9 cellular contexts compared by ENCODE assay signal in the genomic region with DNA sequence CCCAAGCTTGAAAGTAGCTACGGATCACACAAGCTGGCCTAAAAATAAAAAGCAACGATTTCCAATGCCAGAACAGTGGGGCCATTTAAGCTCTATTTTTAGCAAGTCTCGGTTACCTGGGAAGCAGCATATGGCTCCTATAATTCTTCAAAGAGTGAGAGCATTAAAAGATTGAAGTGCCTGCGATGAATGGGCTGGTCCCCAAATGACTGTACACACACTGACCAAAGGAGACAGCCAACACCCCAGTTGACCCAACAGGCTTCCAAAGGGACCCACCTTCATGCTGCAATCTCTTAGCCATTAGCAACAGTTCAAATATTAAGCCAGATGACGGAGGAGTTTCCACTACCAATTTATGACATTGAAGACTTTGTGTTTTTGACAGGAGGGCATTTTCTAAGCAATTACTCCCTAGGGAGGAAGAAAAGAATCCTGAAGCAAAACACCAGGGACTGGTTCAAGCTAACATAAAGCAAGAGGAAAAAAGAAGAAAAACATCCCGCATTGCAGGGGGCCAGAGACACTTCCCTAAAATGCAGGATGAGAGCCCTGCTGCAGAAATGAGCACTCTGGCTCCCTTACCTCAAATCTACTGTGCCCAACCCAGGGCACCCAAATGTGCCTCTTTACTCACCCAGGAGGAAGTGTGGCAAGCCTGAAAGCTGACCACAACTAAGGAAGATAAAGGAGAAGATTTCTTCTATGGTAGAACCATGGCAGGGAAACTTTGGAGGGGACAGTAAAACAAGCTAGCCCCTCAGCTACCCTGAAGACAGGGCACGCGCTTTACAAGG. TPM values are rescaled to one million over a fixed set of nuclear protein-coding genes. Genes with fewer than 3 reads are reported as not detected.
DNase-seq lines count a peak whose midpoint lies in the region; ATAC-seq and TF ChIP-seq lines count a peak whose summit lies in the region.
"Had no signal": no experiment of that assay in that cellular context is flagged by ENCODE, and none has a peak within 500 bp of the region (broad histone marks: within the 10 kb centered on the region; RNA-seq: fewer than 3 reads in every experiment).

No MANE protein-coding gene starts in this region.

- DNase-seq in activated CD8-positive, alpha-beta memory T cell treated with anti-CD3 and anti-CD28 coated beads, Interleukin-2, amount 10 ng/mL, durations not matched to agents 7 days and 5 days = no peak
- DNase-seq in activated CD8-positive, alpha-beta memory T cell treated with anti-CD3 and anti-CD28 coated beads, Interleukin-2, amount 50 U/mL, for 48 hours = no peak
- no peak for DNase-seq in OCI-LY7 (ENCODE audit: low spot score)
- DNase-seq in cardiac septum (ENCODE audit: low spot score) = peak; percentile 70
- DNase-seq in SJCRH30 = no peak
- no peak for DNase-seq in H4 (ENCODE audit: low spot score)

- peak overlapping the region; percentile 96 for H3K27ac ChIP-seq in OCI-LY7 (ENCODE audit: low read depth, low read length, poor library complexity, severe bottlenecking)
- H3K27ac ChIP-seq in subcutaneous abdominal adipose tissue (ENCODE audit: low read depth, low read length) = peak overlapping the region; percentile 34
- no peak overlapping the region for H3K27ac ChIP-seq in SJCRH30

- peaks cover 12% of the 10 kb centered on the region for H3K36me3 Mint-ChIP-seq in activated CD8-positive, alpha-beta memory T cell treated with anti-CD3 and anti-CD28 coated beads, Interleukin-2, amount 10 ng/mL, durations not matched to agents 7 days and 5 days
- H3K36me3 Mint-ChIP-seq: brain had no signal

- peaks cover 96% of the 10 kb centered on the region for H3K4me1 ChIP-seq in OCI-LY7 (ENCODE audit: insufficient read depth, low read length, poor library complexity, severe bottlenecking)
- peaks cover 0 to 55% (median 48%) of the 10 kb centered on the region in 5 donors for H3K4me1 ChIP-seq in subcutaneous abdominal adipose tissue (ENCODE audit: control insufficient read depth in 5 of 5, insufficient read depth in 5 of 5, low read length in 5 of 5)
- peaks cover 37% of the 10 kb centered on the region for H3K4me1 ChIP-seq in SJCRH30

- peak overlapping the region; percentile 80 for H3K27ac Mint-ChIP-seq in activated CD8-positive, alpha-beta memory T cell treated with anti-CD3 and anti-CD28 coated beads, Interleukin-2, amount 10 ng/mL, durations not matched to agents 7 days and 5 days

- H3K36me3 ChIP-seq in OCI-LY7 (ENCODE audit: insufficient read depth, low read length) (peaks cover 8% of the 10 kb centered on the region), subcutaneous abdominal adipose tissue (ENCODE audit: control insufficient read depth in 5 of 5, insufficient read depth in 5 of 5, low read length in 5 of 5) (no peaks in the 10 kb centered on the region), SJCRH30 (no peaks in the 10 kb centered on the region)

- intact Hi-C loops in OCI-LY7 (cut with micrococcal nuclease; ENCODE audit: unreplicated experiment) = loop anchor here (5.0 to 10.0 kb wide), 3 partner anchors 61 to 128 kb away; no protein-coding TSS in a partner anchor
- intact Hi-C loops in cardiac septum (cut with DNase I) = no loop called here

- no peak for TF ChIP-seq CTCF in OCI-LY7 (conservative IDR thresholded peaks at IDR 0.05; ENCODE audit: low read length)

- no peak overlapping the region for H2AFZ ChIP-seq in OCI-LY7 (ENCODE audit: low read length)

- peaks cover 65% of the 10 kb centered on the region for H3K4me1 Mint-ChIP-seq in activated CD8-positive, alpha-beta memory T cell treated with anti-CD3 and anti-CD28 coated beads, Interleukin-2, amount 10 ng/mL, durations not matched to agents 7 days and 5 days

- CTCF ChIA-PET in activated CD8-positive, alpha-beta memory T cell treated with anti-CD3 and anti-CD28 coated beads, Interleukin-2, amount 10 ng/mL, durations not matched to agents 7 days and 5 days (lab: Charles Lee) = interaction anchor here (0.9 to 1.2 kb wide), 3 partner anchors 10 to 26 kb away, joined by 3 to 4 read pairs (median 3); no protein-coding TSS in a partner anchor
- CTCF ChIA-PET in OCI-LY7 (lab: Charles Lee; ENCODE audit: unreplicated experiment) = no interaction called here

- H4K20me1 ChIP-seq in OCI-LY7 (ENCODE audit: insufficient read depth, low read length) = no peaks in the 10 kb centered on the region

- peaks cover 0 to 4% (median 0%) of the 10 kb centered on the region in 5 donors for H3K27me3 ChIP-seq in subcutaneous abdominal adipose tissue (ENCODE audit: control insufficient read depth in 5 of 5, insufficient read depth in 4 of 5, low read length in 5 of 5)
- H3K27me3 ChIP-seq in SJCRH30 = no peaks in the 10 kb centered on the region

- H3K79me2 ChIP-seq in OCI-LY7 (ENCODE audit: insufficient read depth, low read depth, low read length) = peaks cover 86% of the 10 kb centered on the region

- H3K27me3 Mint-ChIP-seq in activated CD8-positive, alpha-beta memory T cell treated with anti-CD3 and anti-CD28 coated beads, Interleukin-2, amount 10 ng/mL, durations not matched to agents 7 days and 5 days = no peaks in the 10 kb centered on the region

- POLR2A ChIA-PET in OCI-LY7 (lab: Charles Lee) = interaction anchor here (1.8 kb wide), 1 partner anchor 26 kb away, joined by 5 read pairs; no protein-coding TSS in a partner anchor

- H3K4me3 ChIP-seq in OCI-LY7 (ENCODE audit: low read depth, low read length, poor library complexity, severe bottlenecking) (peak overlapping the region; percentile 59), subcutaneous abdominal adipose tissue (ENCODE audit: low read depth in 1 of 5, low read length in 5 of 5) (no peak overlapping the region), SJCRH30 (no peak overlapping the region)

- H3K9ac ChIP-seq in subcutaneous abdominal adipose tissue (ENCODE audit: low read length in 5 of 5) = no peak overlapping the region

- BruUV-seq in OCI-LY7 (replicated peaks; lab: Mats Ljungman, UMichigan) = no TSS peak

- no peaks in the 10 kb centered on the region for H3K9me3 Mint-ChIP-seq in activated CD8-positive, alpha-beta memory T cell treated with anti-CD3 and anti-CD28 coated beads, Interleukin-2, amount 10 ng/mL, durations not matched to agents 7 days and 5 days (ENCODE audit: low read depth)

- no peak overlapping the region for H3K4me3 Mint-ChIP-seq in activated CD8-positive, alpha-beta memory T cell treated with anti-CD3 and anti-CD28 coated beads, Interleukin-2, amount 10 ng/mL, durations not matched to agents 7 days and 5 days
- H3K4me3 Mint-ChIP-seq: brain had no signal

- ATAC-seq in activated CD8-positive, alpha-beta memory T cell treated with anti-CD3 and anti-CD28 coated beads, Interleukin-2, amount 10 ng/mL, durations not matched to agents 7 days and 5 days = peak; percentile 32
- no peak for ATAC-seq in GM21381 (IDR thresholded peaks at IDR 0.05; ENCODE audit: unreplicated experiment)

- H3K9me2 ChIP-seq in OCI-LY7 (ENCODE audit: insufficient read depth, low read length) = no peaks in the 10 kb centered on the region

- peak overlapping the region; percentile 94 for H3K4me2 ChIP-seq in OCI-LY7 (ENCODE audit: low read length)

- H3K9me3 ChIP-seq in OCI-LY7 (ENCODE audit: low read length) (no peaks in the 10 kb centered on the region), subcutaneous abdominal adipose tissue (ENCODE audit: control insufficient read depth in 5 of 5, low read length in 5 of 5) (no peaks in the 10 kb centered on the region), SJCRH30 (replicated peaks) (no peaks in the 10 kb centered on the region)

RNA-seq across cellular contexts. Expression of a gene that starts 21.6 kb away (rescaled TPM):
- total RNA-seq in activated CD8-positive, alpha-beta memory T cell treated with anti-CD3 and anti-CD28 coated beads, Interleukin-2, amount 10 ng/mL, durations not matched to agents 7 days and 5 days = 100 to 1,000 TPM in 1 of 2 experiments, 10 to 100 TPM in 1; 99.7 to 119 TPM
- 26.1 and 54.6 TPM in 2 replicates for total RNA-seq in OCI-LY7 (2014; rRNA removed; shearing (Covaris generic))
- total RNA-seq in OCI-LY7 (2022) (82.4 and 90.3 TPM in 2 replicates), cardiac septum (13.3 TPM)
- 64.2 and 66.1 TPM in 2 replicates for total RNA-seq in SJCRH30 (2014; rRNA removed; shearing (Covaris generic))
- 26.8 and 29.6 TPM in 2 replicates for total RNA-seq in H4 (2014; rRNA removed; shearing (Covaris generic))
